1 cellular context compared by ENCODE assay signal in genomic region chr1:93179886-93180722, GRCh38.
TF ChIP-seq lines count a peak whose summit lies in the region.

Gene TMED5 (minus strand): TSS chr1:93180413. CDS start chr1:93180242, 171 bp downstream.

TF ChIP-seq in HEK293, 187 proteins besides CTCF, POLR2A, EP300 and RAD21 (continued from another document):
- TF ChIP-seq, protein P1, sequence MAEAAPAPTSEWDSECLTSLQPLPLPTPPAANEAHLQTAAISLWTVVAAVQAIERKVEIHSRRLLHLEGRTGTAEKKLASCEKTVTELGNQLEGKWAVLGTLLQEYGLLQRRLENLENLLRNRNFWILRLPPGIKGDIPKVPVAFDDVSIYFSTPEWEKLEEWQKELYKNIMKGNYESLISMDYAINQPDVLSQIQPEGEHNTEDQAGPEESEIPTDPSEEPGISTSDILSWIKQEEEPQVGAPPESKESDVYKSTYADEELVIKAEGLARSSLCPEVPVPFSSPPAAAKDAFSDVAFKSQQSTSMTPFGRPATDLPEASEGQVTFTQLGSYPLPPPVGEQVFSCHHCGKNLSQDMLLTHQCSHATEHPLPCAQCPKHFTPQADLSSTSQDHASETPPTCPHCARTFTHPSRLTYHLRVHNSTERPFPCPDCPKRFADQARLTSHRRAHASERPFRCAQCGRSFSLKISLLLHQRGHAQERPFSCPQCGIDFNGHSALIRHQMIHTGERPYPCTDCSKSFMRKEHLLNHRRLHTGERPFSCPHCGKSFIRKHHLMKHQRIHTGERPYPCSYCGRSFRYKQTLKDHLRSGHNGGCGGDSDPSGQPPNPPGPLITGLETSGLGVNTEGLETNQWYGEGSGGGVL (tag by site-specific recombination; IDR thresholded peaks at IDR 0.05): peak; percentile 91
- TF ChIP-seq ZNF354C (tag by site-specific recombination; IDR thresholded peaks at IDR 0.05; ENCODE audit: borderline replicate concordance, low read depth) (no peak), GLIS1 (tag by site-specific recombination; IDR thresholded peaks at IDR 0.05) (peak; percentile 83), ZNF324 (tag by site-specific recombination; IDR thresholded peaks at IDR 0.05) (peak; percentile 64), ZNF510 (tag by site-specific recombination; IDR thresholded peaks at IDR 0.05; ENCODE audit: insufficient replicate concordance) (no peak), ZNF596 (tag by site-specific recombination; IDR thresholded peaks at IDR 0.05) (no peak), ZNF473 (tag by site-specific recombination; IDR thresholded peaks at IDR 0.05) (no peak), ZNF548 (tag by site-specific recombination; IDR thresholded peaks at IDR 0.05) (no peak), ZNF121 (tag by site-specific recombination; IDR thresholded peaks at IDR 0.05) (no peak), ZNF544 (tag by site-specific recombination; IDR thresholded peaks at IDR 0.05) (no peak), ZNF704 (tag by site-specific recombination; IDR thresholded peaks at IDR 0.05) (no peak), ZNF658 (tag by site-specific recombination; IDR thresholded peaks at IDR 0.05) (no peak), ZNF114 (tag by site-specific recombination; IDR thresholded peaks at IDR 0.05) (no peak), ZNF76 (tag by site-specific recombination; IDR thresholded peaks at IDR 0.05; ENCODE audit: borderline replicate concordance, low read depth) (peak; percentile 96), KLF10 (tag by site-specific recombination; IDR thresholded peaks at IDR 0.05) (peak; percentile 62), ZNF654 (tag by site-specific recombination; IDR thresholded peaks at IDR 0.05; ENCODE audit: low read depth) (no peak), ZBTB20 (tag by site-specific recombination; IDR thresholded peaks at IDR 0.05) (peak; percentile 9), ZNF23 (tag by site-specific recombination; IDR thresholded peaks at IDR 0.05; ENCODE audit: borderline replicate concordance) (no peak), ZNF341 (tag by site-specific recombination; IDR thresholded peaks at IDR 0.05; ENCODE audit: low read depth) (peak; percentile 83), ZNF837 (tag by site-specific recombination; IDR thresholded peaks at IDR 0.05) (no peak), ZNF112 (tag by site-specific recombination; IDR thresholded peaks at IDR 0.05) (no peak), ZNF248 (tag by site-specific recombination; IDR thresholded peaks at IDR 0.05) (no peak), BCL11A (tag by site-specific recombination; IDR thresholded peaks at IDR 0.05; ENCODE audit: low read depth) (peak; percentile 82; the same call in 1 of the 2 replicates), ZNF416 (tag by site-specific recombination; IDR thresholded peaks at IDR 0.05) (no peak), ZNF37A (tag by site-specific recombination; IDR thresholded peaks at IDR 0.05) (no peak), ZBTB44 (tag by site-specific recombination; IDR thresholded peaks at IDR 0.05) (no peak), MEIS1 (CRISPR knock-in tag; IDR thresholded peaks at IDR 0.05; ENCODE audit: borderline replicate concordance) (no peak), ZNF266 (tag by site-specific recombination; IDR thresholded peaks at IDR 0.05; ENCODE audit: low read depth) (no peak), ZBTB7A (tag by site-specific recombination; IDR thresholded peaks at IDR 0.05; ENCODE audit: low read depth) (no peak), ZBTB17 (tag by site-specific recombination; IDR thresholded peaks at IDR 0.05) (peak; percentile 91), ZNF670 (tag by site-specific recombination; IDR thresholded peaks at IDR 0.05; ENCODE audit: low read depth) (no peak), ZNF423 (tag by site-specific recombination; IDR thresholded peaks at IDR 0.05) (no peak), ZNF239 (tag by site-specific recombination; IDR thresholded peaks at IDR 0.05) (no peak)
- TF ChIP-seq, protein P2, sequence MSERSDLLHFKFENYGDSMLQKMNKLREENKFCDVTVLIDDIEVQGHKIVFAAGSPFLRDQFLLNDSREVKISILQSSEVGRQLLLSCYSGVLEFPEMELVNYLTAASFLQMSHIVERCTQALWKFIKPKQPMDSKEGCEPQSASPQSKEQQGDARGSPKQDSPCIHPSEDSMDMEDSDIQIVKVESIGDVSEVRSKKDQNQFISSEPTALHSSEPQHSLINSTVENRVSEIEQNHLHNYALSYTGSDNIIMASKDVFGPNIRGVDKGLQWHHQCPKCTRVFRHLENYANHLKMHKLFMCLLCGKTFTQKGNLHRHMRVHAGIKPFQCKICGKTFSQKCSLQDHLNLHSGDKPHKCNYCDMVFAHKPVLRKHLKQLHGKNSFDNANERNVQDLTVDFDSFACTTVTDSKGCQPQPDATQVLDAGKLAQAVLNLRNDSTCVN (tag by site-specific recombination; optimal IDR thresholded peaks at IDR 0.05): peak; percentile 97
- TF ChIP-seq, protein P3, sequence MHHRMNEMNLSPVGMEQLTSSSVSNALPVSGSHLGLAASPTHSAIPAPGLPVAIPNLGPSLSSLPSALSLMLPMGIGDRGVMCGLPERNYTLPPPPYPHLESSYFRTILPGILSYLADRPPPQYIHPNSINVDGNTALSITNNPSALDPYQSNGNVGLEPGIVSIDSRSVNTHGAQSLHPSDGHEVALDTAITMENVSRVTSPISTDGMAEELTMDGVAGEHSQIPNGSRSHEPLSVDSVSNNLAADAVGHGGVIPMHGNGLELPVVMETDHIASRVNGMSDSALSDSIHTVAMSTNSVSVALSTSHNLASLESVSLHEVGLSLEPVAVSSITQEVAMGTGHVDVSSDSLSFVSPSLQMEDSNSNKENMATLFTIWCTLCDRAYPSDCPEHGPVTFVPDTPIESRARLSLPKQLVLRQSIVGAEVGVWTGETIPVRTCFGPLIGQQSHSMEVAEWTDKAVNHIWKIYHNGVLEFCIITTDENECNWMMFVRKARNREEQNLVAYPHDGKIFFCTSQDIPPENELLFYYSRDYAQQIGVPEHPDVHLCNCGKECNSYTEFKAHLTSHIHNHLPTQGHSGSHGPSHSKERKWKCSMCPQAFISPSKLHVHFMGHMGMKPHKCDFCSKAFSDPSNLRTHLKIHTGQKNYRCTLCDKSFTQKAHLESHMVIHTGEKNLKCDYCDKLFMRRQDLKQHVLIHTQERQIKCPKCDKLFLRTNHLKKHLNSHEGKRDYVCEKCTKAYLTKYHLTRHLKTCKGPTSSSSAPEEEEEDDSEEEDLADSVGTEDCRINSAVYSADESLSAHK (tag by site-specific recombination; IDR thresholded peaks at IDR 0.05): peak; percentile 75
- TF ChIP-seq, protein P4, sequence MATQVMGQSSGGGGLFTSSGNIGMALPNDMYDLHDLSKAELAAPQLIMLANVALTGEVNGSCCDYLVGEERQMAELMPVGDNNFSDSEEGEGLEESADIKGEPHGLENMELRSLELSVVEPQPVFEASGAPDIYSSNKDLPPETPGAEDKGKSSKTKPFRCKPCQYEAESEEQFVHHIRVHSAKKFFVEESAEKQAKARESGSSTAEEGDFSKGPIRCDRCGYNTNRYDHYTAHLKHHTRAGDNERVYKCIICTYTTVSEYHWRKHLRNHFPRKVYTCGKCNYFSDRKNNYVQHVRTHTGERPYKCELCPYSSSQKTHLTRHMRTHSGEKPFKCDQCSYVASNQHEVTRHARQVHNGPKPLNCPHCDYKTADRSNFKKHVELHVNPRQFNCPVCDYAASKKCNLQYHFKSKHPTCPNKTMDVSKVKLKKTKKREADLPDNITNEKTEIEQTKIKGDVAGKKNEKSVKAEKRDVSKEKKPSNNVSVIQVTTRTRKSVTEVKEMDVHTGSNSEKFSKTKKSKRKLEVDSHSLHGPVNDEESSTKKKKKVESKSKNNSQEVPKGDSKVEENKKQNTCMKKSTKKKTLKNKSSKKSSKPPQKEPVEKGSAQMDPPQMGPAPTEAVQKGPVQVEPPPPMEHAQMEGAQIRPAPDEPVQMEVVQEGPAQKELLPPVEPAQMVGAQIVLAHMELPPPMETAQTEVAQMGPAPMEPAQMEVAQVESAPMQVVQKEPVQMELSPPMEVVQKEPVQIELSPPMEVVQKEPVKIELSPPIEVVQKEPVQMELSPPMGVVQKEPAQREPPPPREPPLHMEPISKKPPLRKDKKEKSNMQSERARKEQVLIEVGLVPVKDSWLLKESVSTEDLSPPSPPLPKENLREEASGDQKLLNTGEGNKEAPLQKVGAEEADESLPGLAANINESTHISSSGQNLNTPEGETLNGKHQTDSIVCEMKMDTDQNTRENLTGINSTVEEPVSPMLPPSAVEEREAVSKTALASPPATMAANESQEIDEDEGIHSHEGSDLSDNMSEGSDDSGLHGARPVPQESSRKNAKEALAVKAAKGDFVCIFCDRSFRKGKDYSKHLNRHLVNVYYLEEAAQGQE (tag by site-specific recombination; IDR thresholded peaks at IDR 0.05): 0 out of 2 replicates have a peak, but pooled peaks have one; percentile 30
- TF ChIP-seq, protein P5, sequence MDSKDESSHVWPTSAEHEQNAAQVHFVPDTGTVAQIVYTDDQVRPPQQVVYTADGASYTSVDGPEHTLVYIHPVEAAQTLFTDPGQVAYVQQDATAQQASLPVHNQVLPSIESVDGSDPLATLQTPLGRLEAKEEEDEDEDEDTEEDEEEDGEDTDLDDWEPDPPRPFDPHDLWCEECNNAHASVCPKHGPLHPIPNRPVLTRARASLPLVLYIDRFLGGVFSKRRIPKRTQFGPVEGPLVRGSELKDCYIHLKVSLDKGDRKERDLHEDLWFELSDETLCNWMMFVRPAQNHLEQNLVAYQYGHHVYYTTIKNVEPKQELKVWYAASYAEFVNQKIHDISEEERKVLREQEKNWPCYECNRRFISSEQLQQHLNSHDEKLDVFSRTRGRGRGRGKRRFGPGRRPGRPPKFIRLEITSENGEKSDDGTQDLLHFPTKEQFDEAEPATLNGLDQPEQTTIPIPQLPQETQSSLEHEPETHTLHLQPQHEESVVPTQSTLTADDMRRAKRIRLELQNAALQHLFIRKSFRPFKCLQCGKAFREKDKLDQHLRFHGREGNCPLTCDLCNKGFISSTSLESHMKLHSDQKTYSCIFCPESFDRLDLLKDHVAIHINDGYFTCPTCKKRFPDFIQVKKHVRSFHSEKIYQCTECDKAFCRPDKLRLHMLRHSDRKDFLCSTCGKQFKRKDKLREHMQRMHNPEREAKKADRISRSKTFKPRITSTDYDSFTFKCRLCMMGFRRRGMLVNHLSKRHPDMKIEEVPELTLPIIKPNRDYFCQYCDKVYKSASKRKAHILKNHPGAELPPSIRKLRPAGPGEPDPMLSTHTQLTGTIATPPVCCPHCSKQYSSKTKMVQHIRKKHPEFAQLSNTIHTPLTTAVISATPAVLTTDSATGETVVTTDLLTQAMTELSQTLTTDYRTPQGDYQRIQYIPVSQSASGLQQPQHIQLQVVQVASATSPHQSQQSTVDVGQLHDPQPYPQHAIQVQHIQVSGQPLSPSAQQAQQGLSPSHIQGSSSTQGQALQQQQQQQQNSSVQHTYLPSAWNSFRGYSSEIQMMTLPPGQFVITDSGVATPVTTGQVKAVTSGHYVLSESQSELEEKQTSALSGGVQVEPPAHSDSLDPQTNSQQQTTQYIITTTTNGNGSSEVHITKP (tag by site-specific recombination; IDR thresholded peaks at IDR 0.05): peak; percentile 81
